8 cellular contexts compared by ENCODE assay signal in genomic region chr9:127778280-127779135, GRCh38. TPM values are rescaled to one million over a fixed set of nuclear protein-coding genes. Genes with fewer than 3 reads are reported as not detected.
A peak's percentile ranks its signal among the peaks of the same experiment; 100 is the strongest.
DNase-seq lines count a peak whose midpoint lies in the region; ATAC-seq and TF ChIP-seq lines count a peak whose summit lies in the region.

SH2D3C (minus strand) TSS chr9:127778666; CDS start chr9:127778627, 39 bp downstream.

- no peaks in the 10 kb centered on the region for H3K79me1 ChIP-seq in mesenchymal stem cell (replicated peaks; ENCODE audit: low read length, poor library complexity, severe bottlenecking)

- TF ChIP-seq CTCF in AG04450 (IDR thresholded peaks at IDR 0.05; ENCODE audit: low read depth, low read length) (no peak), vagina (IDR thresholded peaks at IDR 0.05) (no peak)

- POLR2A ChIA-PET in AG04450 (lab: Yijun Ruan, JAX): interaction anchor here (0.7 kb wide), 1 partner anchor 36 kb away, joined by 3 read pairs; no protein-coding TSS in a partner anchor
- POLR2A ChIA-PET in activated naive CD8-positive, alpha-beta T cell treated with anti-CD3 and anti-CD28 coated beads, Interleukin-2, amount 10 ng/mL, durations not matched to agents 7 days and 5 days (lab: Charles Lee): interaction anchor here (0.6 to 2.5 kb wide), 14 partner anchors 8 to 316 kb away, joined by 3 to 27 read pairs (median 5); partner anchors contain the start of genes FPGS, ST6GALNAC4 and TOR2A

- DNase-seq in AG04450 (ENCODE audit: low read depth, low spot score) (no peak), NOMO-1 treated with dmso at 0.1 percent for 144 hours (lab: John Stamatoyannopoulos, UW; ENCODE audit: unreplicated experiment) (peak; percentile 78), mesenchymal stem cell (no peak), vagina (ENCODE audit: extremely low spot score in 2 of 2) (no peak), NCI-H2227 (lab: John Stamatoyannopoulos, UW; ENCODE audit: unreplicated experiment) (no peak)
- DNase-seq in activated naive CD8-positive, alpha-beta T cell treated with anti-CD3 and anti-CD28 coated beads, Interleukin-2, amount 10 ng/mL, durations not matched to agents 7 days and 5 days: peak; percentile 73

- WGBS in mesenchymal stem cell: 57% methylated on average over 13 of the region's 13 CpGs

- peak within 1 kb of the TSS; percentile 12 for H3K9ac ChIP-seq in mesenchymal stem cell (ENCODE audit: low read length)

- H2AK5ac ChIP-seq in mesenchymal stem cell (ENCODE audit: low read length, severe bottlenecking): no peak within 1 kb of the TSS

- H3K27me3 ChIP-seq in AG04450 (ENCODE audit: control insufficient read depth, insufficient read depth, low read length): peaks cover 4% of the 10 kb centered on the region
- H3K27me3 ChIP-seq in mesenchymal stem cell (ENCODE audit: control insufficient read depth in 1 of 2, insufficient read depth in 1 of 2, low read length in 2 of 2): peaks cover 14% of the 10 kb centered on the region in 2 experiments
- H3K27me3 ChIP-seq in vagina: no peaks in the 10 kb centered on the region

- H3K36me3 ChIP-seq in mesenchymal stem cell (ENCODE audit: control insufficient read depth in 1 of 2, insufficient read depth in 2 of 2, low read depth in 1 of 2, low read length in 2 of 2) (no peaks in the 10 kb centered on the region), vagina (no peaks in the 10 kb centered on the region)

- peak within 1 kb of the TSS; percentile 100 for H3K4me3 Mint-ChIP-seq in activated naive CD8-positive, alpha-beta T cell treated with anti-CD3 and anti-CD28 coated beads, Interleukin-2, amount 10 ng/mL, durations not matched to agents 7 days and 5 days

- H3K9me3 ChIP-seq in AG04450 (ENCODE audit: control insufficient read depth, insufficient read depth, low read length): no peaks in the 10 kb centered on the region
- H3K9me3 ChIP-seq in mesenchymal stem cell (ENCODE audit: control insufficient read depth, low read length): no peaks in the 10 kb centered on the region
- no peaks in the 10 kb centered on the region for H3K9me3 ChIP-seq in vagina

- H3K9me3 Mint-ChIP-seq in activated naive CD8-positive, alpha-beta T cell treated with anti-CD3 and anti-CD28 coated beads, Interleukin-2, amount 10 ng/mL, durations not matched to agents 7 days and 5 days: no peaks in the 10 kb centered on the region

- H4K91ac ChIP-seq in mesenchymal stem cell (ENCODE audit: low read length): no peak within 1 kb of the TSS

- H4K8ac ChIP-seq in mesenchymal stem cell (ENCODE audit: low read length): no peak within 1 kb of the TSS

- no peak within 1 kb of the TSS for H3K4me2 ChIP-seq in mesenchymal stem cell (ENCODE audit: low read length, poor library complexity, severe bottlenecking)

- H3K27me3 Mint-ChIP-seq in activated naive CD8-positive, alpha-beta T cell treated with anti-CD3 and anti-CD28 coated beads, Interleukin-2, amount 10 ng/mL, durations not matched to agents 7 days and 5 days: no peaks in the 10 kb centered on the region

- H3K18ac ChIP-seq in mesenchymal stem cell (ENCODE audit: low read depth in 1 of 2, low read length in 2 of 2): no peak within 1 kb of the TSS

- no peak within 1 kb of the TSS for H3K14ac ChIP-seq in mesenchymal stem cell (ENCODE audit: low read length in 2 of 2)

- peak within 1 kb of the TSS; percentile 99 for H3K27ac Mint-ChIP-seq in activated naive CD8-positive, alpha-beta T cell treated with anti-CD3 and anti-CD28 coated beads, Interleukin-2, amount 10 ng/mL, durations not matched to agents 7 days and 5 days

- peaks cover 3% of the 10 kb centered on the region for H3K4me1 ChIP-seq in mesenchymal stem cell (ENCODE audit: control insufficient read depth, insufficient read depth, low read depth, low read length)
- H3K4me1 ChIP-seq in vagina: peaks cover 3% of the 10 kb centered on the region

- TF ChIP-seq POLR2A in vagina (IDR thresholded peaks at IDR 0.05): no peak

- H3K27ac ChIP-seq in AG04450 (ENCODE audit: low read depth, low read length) (peak within 1 kb of the TSS; percentile 11), mesenchymal stem cell (ENCODE audit: low read length, poor library complexity, severe bottlenecking) (no peak within 1 kb of the TSS), vagina (peak within 1 kb of the TSS; percentile 70)

- H2AFZ ChIP-seq in mesenchymal stem cell (ENCODE audit: low read depth, low read length): no peak within 1 kb of the TSS

- H2BK12ac ChIP-seq in mesenchymal stem cell (ENCODE audit: low read length in 2 of 2): peak within 1 kb of the TSS in 1 of 2 experiments; percentile 45

- no peak within 1 kb of the TSS for H2BK120ac ChIP-seq in mesenchymal stem cell (ENCODE audit: low read depth, low read length)

- CTCF ChIA-PET in AG04450 (lab: Charles Lee): interaction anchor here (1.7 kb wide), 1 partner anchor 44 kb away, joined by 9 read pairs; the partner anchor contains the start of gene TOR2A

- no peak within 1 kb of the TSS for H3K23ac ChIP-seq in mesenchymal stem cell (ENCODE audit: low read length in 2 of 2)

- H2BK5ac ChIP-seq in mesenchymal stem cell (ENCODE audit: low read depth, low read length, poor library complexity, severe bottlenecking): no peak within 1 kb of the TSS

- H2BK15ac ChIP-seq in mesenchymal stem cell (ENCODE audit: low read depth, poor library complexity, severe bottlenecking): peak within 1 kb of the TSS; percentile 15

- peak; percentile 32 for ATAC-seq in GM21360 (IDR thresholded peaks at IDR 0.05; ENCODE audit: unreplicated experiment)
- peak; percentile 28 for ATAC-seq in activated naive CD8-positive, alpha-beta T cell treated with anti-CD3 and anti-CD28 coated beads, Interleukin-2, amount 10 ng/mL, durations not matched to agents 7 days and 5 days (ENCODE audit: low read depth)
- no peak for ATAC-seq in HG02870 (IDR thresholded peaks at IDR 0.05; ENCODE audit: unreplicated experiment)

- intact Hi-C loops in vagina (cut with DNase I): no loop called here

- H3K4me3 ChIP-seq in AG04450 (ENCODE audit: low read depth, low read length) (no peak within 1 kb of the TSS), mesenchymal stem cell (ENCODE audit: insufficient read depth in 1 of 2, low read depth in 1 of 2, low read length in 2 of 2) (no peak within 1 kb of the TSS), vagina (peak within 1 kb of the TSS in 1 of 2 donors; percentile 19)

- H3K36me3 Mint-ChIP-seq in activated naive CD8-positive, alpha-beta T cell treated with anti-CD3 and anti-CD28 coated beads, Interleukin-2, amount 10 ng/mL, durations not matched to agents 7 days and 5 days: peaks cover 23% of the 10 kb centered on the region

- H3K4me1 Mint-ChIP-seq in activated naive CD8-positive, alpha-beta T cell treated with anti-CD3 and anti-CD28 coated beads, Interleukin-2, amount 10 ng/mL, durations not matched to agents 7 days and 5 days: peaks cover 45% of the 10 kb centered on the region

- H3K4ac ChIP-seq in mesenchymal stem cell (ENCODE audit: low read depth in 1 of 2, low read length in 2 of 2): peak within 1 kb of the TSS in 1 of 2 experiments; percentile 51

RNA-seq across cellular contexts. Expression of gene SH2D3C, which starts in this region (rescaled TPM):
- polyA plus RNA-seq in AG04450 (2011; rRNA removed): not detected in 2 replicates
- polyA minus RNA-seq in AG04450 (2011; rRNA and poly(A)+ RNA removed): not detected in 2 replicates
- total RNA-seq in activated naive CD8-positive, alpha-beta T cell treated with anti-CD3 and anti-CD28 coated beads, Interleukin-2, amount 10 ng/mL, durations not matched to agents 7 days and 5 days: 10 to 100 TPM; 64.6 to 67.1 TPM
- 0.57 TPM for polyA plus RNA-seq in mesenchymal stem cell (2013, experiment 1 of 2)
- polyA plus RNA-seq in mesenchymal stem cell (2013, experiment 2 of 2): 0.58 TPM
- 19.6 TPM for total RNA-seq in vagina

Comparison
In these comparisons a context has a peak if more than half of its experiments do, and no peak if none do; other contexts are left out.
1. DNase-seq: peak in NOMO-1 treated with dmso at 0.1 percent for 144 hours (single experiment) and activated naive CD8-positive, alpha-beta T cell treated with anti-CD3 and anti-CD28 coated beads, Interleukin-2, amount 10 ng/mL, durations not matched to agents 7 days and 5 days (single experiment); none in AG04450 (single experiment), mesenchymal stem cell (single experiment), vagina (0 of 2) and NCI-H2227 (single experiment).